ENCODE assay signal across 17 cellular contexts in the genomic region with DNA sequence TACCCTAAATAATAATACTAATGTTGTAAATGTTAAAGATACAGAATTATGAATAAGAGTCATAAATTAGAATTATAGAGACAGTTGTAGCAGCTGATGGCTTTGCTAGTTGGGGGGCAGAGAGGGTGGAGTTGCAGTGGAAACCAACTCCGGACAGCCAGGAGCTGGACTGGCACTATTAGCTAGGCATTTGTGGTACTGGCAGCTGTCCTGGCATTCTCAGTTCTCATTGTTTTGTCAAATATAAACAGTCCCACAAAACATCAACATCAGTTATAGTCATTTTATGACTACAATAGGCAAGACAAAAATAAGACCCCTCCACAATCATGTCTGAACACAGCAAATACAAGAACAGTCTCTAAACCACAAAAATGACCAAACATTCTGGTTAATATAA.
"Had no signal": no experiment of that assay in that cellular context is flagged by ENCODE, and none has a peak within 500 bp of the region (broad histone marks: within the 10 kb centered on the region; RNA-seq: fewer than 3 reads in every experiment).

No MANE protein-coding gene starts in this region.

- H3K4me3 ChIP-seq: left ventricle myocardium inferior, transverse colon had no signal

- H3K27me3 Mint-ChIP-seq: activated CD4-positive, alpha-beta T cell treated with anti-CD3 and anti-CD28 coated beads for 36 hours; activated T-cell treated with anti-CD3 and anti-CD28 coated beads, Interleukin-2, amount 50 U/mL, for 24 hours; stimulated activated naive B cell treated with anti-CD40 and anti-IgM and Interleukin-4, amounts not matched to agents 10 μg/mL and 1 μg/mL and 100 μg/mL, for 72 hours had no signal

- H3K9me3 Mint-ChIP-seq: activated CD4-positive, alpha-beta memory T cell treated with anti-CD3 and anti-CD28 coated beads for 36 hours; activated T-cell treated with anti-CD3 and anti-CD28 coated beads, Interleukin-2, amount 50 U/mL, for 24 hours; stimulated activated naive B cell treated with anti-CD40 and anti-IgM and Interleukin-4, amounts not matched to agents 10 μg/mL and 1 μg/mL and 100 μg/mL, for 72 hours; T-helper 1 cell treated with Interleukin-12 subunit alpha and Interleukin-12 subunit beta and Interleukin-4 antibody, amounts not matched to agents 30 μg/mL and 1 μg/mL, for 36 hours had no signal

- H3K27ac ChIP-seq: left ventricle myocardium inferior, transverse colon, WERI-Rb-1 had no signal

- H3K4me3 Mint-ChIP-seq: activated CD4-positive, alpha-beta memory T cell treated with anti-CD3 and anti-CD28 coated beads for 36 hours; activated CD4-positive, alpha-beta T cell treated with anti-CD3 and anti-CD28 coated beads for 36 hours; activated T-cell treated with anti-CD3 and anti-CD28 coated beads, Interleukin-2, amount 50 U/mL, for 24 hours; stimulated activated naive B cell treated with anti-CD40 and anti-IgM and Interleukin-4, amounts not matched to agents 10 μg/mL and 1 μg/mL and 100 μg/mL, for 72 hours had no signal

- H3K27ac Mint-ChIP-seq: T-helper 1 cell treated with Interleukin-12 subunit alpha and Interleukin-12 subunit beta and Interleukin-4 antibody, amounts not matched to agents 30 μg/mL and 1 μg/mL, for 36 hours had no signal

- H3K36me3 ChIP-seq: left ventricle myocardium inferior, transverse colon had no signal

- H3K27me3 ChIP-seq: transverse colon had no signal

- DNase-seq: activated CD4-positive, alpha-beta memory T cell treated with anti-CD3 and anti-CD28 coated beads for 36 hours; activated CD4-positive, alpha-beta T cell treated with anti-CD3 and anti-CD28 coated beads for 36 hours; activated gamma-delta T cell; activated T-cell treated with anti-CD3 and anti-CD28 coated beads, Interleukin-2, amount 50 U/mL, for 24 hours; anterior cingulate cortex; cerebellar nuclear complex; effector CD8-positive, alpha-beta T cell; foreskin fibroblast; hippocampal formation; kidney; left ventricle myocardium inferior; stimulated activated CD4-positive, alpha-beta T cell treated with anti-CD3 and anti-CD28 coated beads, Interleukin-12 subunit alpha, Interleukin-12 subunit beta, amount 100 ng/mL, for 4 hours; stimulated activated naive B cell treated with anti-CD40 and anti-IgM and Interleukin-4, amounts not matched to agents 10 μg/mL and 1 μg/mL and 100 μg/mL, for 72 hours; substantia nigra; transverse colon; WERI-Rb-1 had no signal

- H3K9me3 ChIP-seq: left ventricle myocardium inferior, transverse colon had no signal

- ATAC-seq: activated CD4-positive, alpha-beta T cell treated with anti-CD3 and anti-CD28 coated beads for 36 hours; stimulated activated naive B cell treated with anti-CD40 and anti-IgM and Interleukin-4, amounts not matched to agents 10 μg/mL and 1 μg/mL and 100 μg/mL, for 72 hours had no signal
